23 cellular contexts compared by ENCODE assay signal in genomic region chr5:42791151-42791550, GRCh38. TPM values are rescaled to one million over a fixed set of nuclear protein-coding genes. Genes with fewer than 3 reads are reported as not detected.
A peak's percentile ranks its signal among the peaks of the same experiment; 100 is the strongest.
DNase-seq lines count a peak whose midpoint lies in the region; ATAC-seq and TF ChIP-seq lines count a peak whose summit lies in the region.
"Had no signal": no experiment of that assay in that cellular context is flagged by ENCODE, and none has a peak within 500 bp of the region (broad histone marks: within the 10 kb centered on the region; RNA-seq: fewer than 3 reads in every experiment).

No MANE protein-coding gene starts in this region.

- no peak overlapping the region for H3K27ac Mint-ChIP-seq in effector memory CD8-positive, alpha-beta T cell
- H3K27ac Mint-ChIP-seq: CD4-positive, alpha-beta T cell; H9 had no signal

- H3K36me3 Mint-ChIP-seq in effector memory CD8-positive, alpha-beta T cell (ENCODE audit: insufficient read depth) = no peaks in the 10 kb centered on the region

- H3K27me3 Mint-ChIP-seq in effector memory CD8-positive, alpha-beta T cell = peaks cover 0 to 6% of the 10 kb centered on the region in 2 donors

- no peak for TF ChIP-seq CTCF in mucosa of descending colon (IDR thresholded peaks at IDR 0.05)

- ATAC-seq in mucosa of descending colon = peak; percentile 51
- ATAC-seq in effector memory CD8-positive, alpha-beta T cell (replicated peaks) = no peak
- ATAC-seq in sciatic nerve = no peak
- ATAC-seq: GM12878, PC-3 had no signal

- H3K36me3 ChIP-seq in SK-N-MC (ENCODE audit: insufficient read depth, low read length) = peaks cover 26% of the 10 kb centered on the region
- H3K36me3 ChIP-seq in mucosa of descending colon (ENCODE audit: low read depth) = no peaks in the 10 kb centered on the region

- no peaks in the 10 kb centered on the region for H3K4me1 Mint-ChIP-seq in effector memory CD8-positive, alpha-beta T cell (ENCODE audit: low read depth in 2 of 2)
- H3K4me1 Mint-ChIP-seq: H9 had no signal

- no peak overlapping the region for H3K4me3 Mint-ChIP-seq in effector memory CD8-positive, alpha-beta T cell
- H3K4me3 Mint-ChIP-seq: CD4-positive, alpha-beta T cell; H9 had no signal

- intact Hi-C loops in mucosa of descending colon (cut with DNase I, micrococcal nuclease) = no loop called here
- intact Hi-C loops in sciatic nerve (cut with DNase I) = no loop called here

- no peak overlapping the region for H3K9ac ChIP-seq in SK-N-MC (ENCODE audit: insufficient read length)

- peaks cover 7 to 8% of the 10 kb centered on the region in 2 donors for H3K9me3 Mint-ChIP-seq in effector memory CD8-positive, alpha-beta T cell

- DNase-seq in NCI-H2081 (lab: John Stamatoyannopoulos, UW) (peak; percentile 46 to 59), NCI-H2081 treated with DMSO at 0.1 percent for 48 hours (lab: John Stamatoyannopoulos, UW) (no peak), NCI-H1105 treated with DMSO at 0.1 percent for 48 hours (lab: John Stamatoyannopoulos, UW) (peak; percentile 75), SK-N-MC (ENCODE audit: low read depth, low spot score) (no peak), mucosa of descending colon (no peak), hepatic stellate cell (ENCODE audit: low spot score) (no peak), sciatic nerve (ENCODE audit: low spot score) (no peak)
- DNase-seq in effector memory CD8-positive, alpha-beta T cell = no peak
- DNase-seq: CD4-positive, alpha-beta T cell; DMS53; EL; H9; IMR-90; MM.1S; NCI-H1092 treated with DMSO at 0.1 percent for 48 hours; NCI-H1694; NCI-H446 treated with DMSO at 0.1 percent for 48 hours; NCI-H82; PC-3; SIG-M5 had no signal

- H3K9me3 ChIP-seq in SK-N-MC (ENCODE audit: low read depth, low read length) (peaks cover 14% of the 10 kb centered on the region; the same call in 1 of the 2 replicates), mucosa of descending colon (peaks cover 23% of the 10 kb centered on the region)

- H3K27ac ChIP-seq in SK-N-MC = no peak overlapping the region
- H3K27ac ChIP-seq: 22Rv1, RWPE1 had no signal

- H3K4me1 ChIP-seq in mucosa of descending colon (ENCODE audit: low read depth) = no peaks in the 10 kb centered on the region

- H3K4me3 ChIP-seq in SK-N-MC = peak overlapping the region; percentile 30; the same call in 1 of the 2 replicates
- no peak overlapping the region for H3K4me3 ChIP-seq in mucosa of descending colon
- H3K4me3 ChIP-seq: GM12878 had no signal

RNA-seq across cellular contexts. Expression of gene SELENOP, which starts 20.5 kb away (rescaled TPM):
- total RNA-seq in mucosa of descending colon (1,000 to 10,000 TPM; 1,113 to 2,199 (median 1,750) TPM), sciatic nerve (801 TPM)

RNA-seq across cellular contexts. Expression of gene CCDC152, which starts 34.5 kb away (rescaled TPM):
- total RNA-seq in mucosa of descending colon (under 1 TPM; 0.12 to 0.94 (median 0.47) TPM), sciatic nerve (5.2 TPM)
- total RNA-seq: PC-3 had no signal

Comparison
In these comparisons a context has a peak if more than half of its experiments do, and no peak if none do; other contexts are left out.
1. DNase-seq: peak in NCI-H2081 (2 of 2) and NCI-H1105 treated with DMSO at 0.1 percent for 48 hours (single experiment); none in NCI-H2081 treated with DMSO at 0.1 percent for 48 hours (single experiment), SK-N-MC (single experiment), mucosa of descending colon (0 of 3), effector memory CD8-positive, alpha-beta T cell (0 of 3), hepatic stellate cell (single experiment) and sciatic nerve (single experiment).